Comparison of ENCODE assay signal across 16 cellular contexts in genomic region chr17:34307110-34307509, GRCh38. TPM values are rescaled to one million over a fixed set of nuclear protein-coding genes. Genes with fewer than 3 reads are reported as not detected.
DNase-seq lines count a peak whose midpoint lies in the region; TF ChIP-seq lines count a peak whose summit lies in the region.
"Had no signal": no experiment of that assay in that cellular context is flagged by ENCODE, and none has a peak within 500 bp of the region (broad histone marks: within the 10 kb centered on the region; RNA-seq: fewer than 3 reads in every experiment).

No MANE protein-coding gene starts in this region.

- H3K4me2 ChIP-seq in MM.1S (ENCODE audit: low read depth, low read length) = peak overlapping the region; percentile 40

- H3K36me3 ChIP-seq in MM.1S (replicated peaks; ENCODE audit: insufficient read depth, low read length) = no peaks in the 10 kb centered on the region

- TF ChIP-seq CTCF in MM.1S (IDR thresholded peaks at IDR 0.05; ENCODE audit: low read length) = no peak

- no peak overlapping the region for H3K4me3 Mint-ChIP-seq in activated naive CD8-positive, alpha-beta T cell treated with anti-CD3 and anti-CD28 coated beads for 36 hours
- H3K4me3 Mint-ChIP-seq: activated naive CD8-positive, alpha-beta T cell treated with anti-CD3 and anti-CD28 coated beads, Interleukin-2, amount 10 ng/mL, durations not matched to agents 7 days and 5 days; CD4-positive, alpha-beta memory T cell; central memory CD8-positive, alpha-beta T cell; stimulated activated effector memory CD8-positive, alpha-beta T cell treated with anti-CD3 and anti-CD28 coated beads, Interleukin-12 subunit alpha, Interleukin-12 subunit beta, amount 100 ng/mL, for 72 hours had no signal

- no peak overlapping the region for H3K9ac ChIP-seq in MM.1S (ENCODE audit: low read length)

- peaks cover 25% of the 10 kb centered on the region for H3K4me1 ChIP-seq in MM.1S (ENCODE audit: low read length)

- no peaks in the 10 kb centered on the region for H3K79me2 ChIP-seq in MM.1S (ENCODE audit: low read length)

- no peak overlapping the region for H3K27ac ChIP-seq in MM.1S (ENCODE audit: low read length)
- H3K27ac ChIP-seq: VCaP had no signal

- no peak overlapping the region for H3K27ac Mint-ChIP-seq in activated naive CD8-positive, alpha-beta T cell treated with anti-CD3 and anti-CD28 coated beads for 36 hours
- H3K27ac Mint-ChIP-seq: activated naive CD8-positive, alpha-beta T cell treated with anti-CD3 and anti-CD28 coated beads, Interleukin-2, amount 10 ng/mL, durations not matched to agents 7 days and 5 days; stimulated activated effector memory CD8-positive, alpha-beta T cell treated with anti-CD3 and anti-CD28 coated beads, Interleukin-12 subunit alpha, Interleukin-12 subunit beta, amount 100 ng/mL, for 72 hours had no signal

- H3K27me3 Mint-ChIP-seq in activated naive CD8-positive, alpha-beta T cell treated with anti-CD3 and anti-CD28 coated beads for 36 hours = peaks cover 6% of the 10 kb centered on the region

- H3K9me3 ChIP-seq in MM.1S (replicated peaks; ENCODE audit: insufficient read depth, low read length) = no peaks in the 10 kb centered on the region

- H2AFZ ChIP-seq in MM.1S (ENCODE audit: low read length) = no peak overlapping the region

- no peaks in the 10 kb centered on the region for H4K20me1 ChIP-seq in MM.1S (ENCODE audit: insufficient read depth, low read length)

- no peaks in the 10 kb centered on the region for H3K36me3 Mint-ChIP-seq in activated naive CD8-positive, alpha-beta T cell treated with anti-CD3 and anti-CD28 coated beads for 36 hours
- H3K36me3 Mint-ChIP-seq: activated naive CD8-positive, alpha-beta T cell treated with anti-CD3 and anti-CD28 coated beads, Interleukin-2, amount 10 ng/mL, durations not matched to agents 7 days and 5 days; CD4-positive, alpha-beta memory T cell; stimulated activated effector memory CD8-positive, alpha-beta T cell treated with anti-CD3 and anti-CD28 coated beads, Interleukin-12 subunit alpha, Interleukin-12 subunit beta, amount 100 ng/mL, for 72 hours had no signal

- H3K4me1 Mint-ChIP-seq in activated naive CD8-positive, alpha-beta T cell treated with anti-CD3 and anti-CD28 coated beads for 36 hours = peaks cover 8% of the 10 kb centered on the region
- H3K4me1 Mint-ChIP-seq: CD4-positive, alpha-beta memory T cell; central memory CD8-positive, alpha-beta T cell; stimulated activated effector memory CD8-positive, alpha-beta T cell treated with anti-CD3 and anti-CD28 coated beads, Interleukin-12 subunit alpha, Interleukin-12 subunit beta, amount 100 ng/mL, for 72 hours had no signal

- H3K9me3 Mint-ChIP-seq in activated naive CD8-positive, alpha-beta T cell treated with anti-CD3 and anti-CD28 coated beads for 36 hours = no peaks in the 10 kb centered on the region
- H3K9me3 Mint-ChIP-seq: activated naive CD8-positive, alpha-beta T cell treated with anti-CD3 and anti-CD28 coated beads, Interleukin-2, amount 10 ng/mL, durations not matched to agents 7 days and 5 days; CD4-positive, alpha-beta memory T cell; central memory CD8-positive, alpha-beta T cell; stimulated activated effector memory CD8-positive, alpha-beta T cell treated with anti-CD3 and anti-CD28 coated beads, Interleukin-12 subunit alpha, Interleukin-12 subunit beta, amount 100 ng/mL, for 72 hours had no signal

- H3K9me2 ChIP-seq in MM.1S (replicated peaks; ENCODE audit: insufficient read depth, low read length) = no peaks in the 10 kb centered on the region

- H3F3A ChIP-seq in MM.1S (ENCODE audit: insufficient read depth, low read length) = no peaks in the 10 kb centered on the region

- DNase-seq in AML-193 (lab: John Stamatoyannopoulos, UW) (peak; percentile 56 to 62), MM.1S (no peak), fibroblast of peridontal ligament (ENCODE audit: extremely low read depth) (peak; percentile 88), myocyte (ENCODE audit: low read depth) (peak; percentile 11), NCI-H1436 (lab: John Stamatoyannopoulos, UW) (no peak), NCI-H526 (lab: John Stamatoyannopoulos, UW) (no peak), C1 segment of cervical spinal cord (lab: John Stamatoyannopoulos, UW) (no peak)
- no peak for DNase-seq in activated naive CD8-positive, alpha-beta T cell treated with anti-CD3 and anti-CD28 coated beads for 36 hours
- DNase-seq: activated naive CD8-positive, alpha-beta T cell treated with anti-CD3 and anti-CD28 coated beads, Interleukin-2, amount 10 ng/mL, durations not matched to agents 7 days and 5 days; CD4-positive, alpha-beta memory T cell; GF-D8; NCI-H2171; stimulated activated CD4-positive, alpha-beta T cell treated with anti-CD3 and anti-CD28 coated beads, Interleukin-4, amount 100 ng/mL, for 1 hour had no signal

- no peak overlapping the region for H3K4me3 ChIP-seq in MM.1S (ENCODE audit: low read length)

- no peaks in the 10 kb centered on the region for H3K27me3 ChIP-seq in MM.1S (replicated peaks; ENCODE audit: insufficient read depth, low read length)

RNA-seq across cellular contexts. Expression of gene CCL8, which starts 12.1 kb away (rescaled TPM):
- total RNA-seq in myocyte = not detected in 2 replicates
- polyA plus RNA-seq in myocyte (2012) = not detected
- total RNA-seq in activated naive CD8-positive, alpha-beta T cell treated with anti-CD3 and anti-CD28 coated beads for 36 hours = not detected
- total RNA-seq: activated naive CD8-positive, alpha-beta T cell treated with anti-CD3 and anti-CD28 coated beads, Interleukin-2, amount 10 ng/mL, durations not matched to agents 7 days and 5 days; CD4-positive, alpha-beta memory T cell had no signal
- polyA plus RNA-seq: CD4-positive, alpha-beta memory T cell had no signal

RNA-seq across cellular contexts. Expression of gene CCL11, which starts 21.6 kb away (rescaled TPM):
- not detected in 2 replicates for total RNA-seq in myocyte
- polyA plus RNA-seq in myocyte (2012) = not detected
- total RNA-seq in activated naive CD8-positive, alpha-beta T cell treated with anti-CD3 and anti-CD28 coated beads for 36 hours = not detected
- total RNA-seq: activated naive CD8-positive, alpha-beta T cell treated with anti-CD3 and anti-CD28 coated beads, Interleukin-2, amount 10 ng/mL, durations not matched to agents 7 days and 5 days; CD4-positive, alpha-beta memory T cell had no signal
- polyA plus RNA-seq: CD4-positive, alpha-beta memory T cell had no signal

RNA-seq across cellular contexts. Expression of gene CCL7, which starts 37.1 kb away (rescaled TPM):
- total RNA-seq in myocyte = not detected in 2 replicates
- not detected for polyA plus RNA-seq in myocyte (2012)
- total RNA-seq in activated naive CD8-positive, alpha-beta T cell treated with anti-CD3 and anti-CD28 coated beads for 36 hours = not detected
- total RNA-seq: activated naive CD8-positive, alpha-beta T cell treated with anti-CD3 and anti-CD28 coated beads, Interleukin-2, amount 10 ng/mL, durations not matched to agents 7 days and 5 days; CD4-positive, alpha-beta memory T cell had no signal
- polyA plus RNA-seq: CD4-positive, alpha-beta memory T cell had no signal

RNA-seq across cellular contexts. Expression of gene CCL13, which starts 49.2 kb away (rescaled TPM):
- total RNA-seq in myocyte = not detected in 2 replicates
- polyA plus RNA-seq in myocyte (2012) = not detected
- not detected for total RNA-seq in activated naive CD8-positive, alpha-beta T cell treated with anti-CD3 and anti-CD28 coated beads for 36 hours
- total RNA-seq: activated naive CD8-positive, alpha-beta T cell treated with anti-CD3 and anti-CD28 coated beads, Interleukin-2, amount 10 ng/mL, durations not matched to agents 7 days and 5 days; CD4-positive, alpha-beta memory T cell had no signal
- polyA plus RNA-seq: CD4-positive, alpha-beta memory T cell had no signal

RNA-seq across cellular contexts. Expression of gene CCL2, which starts 52.0 kb away (rescaled TPM):
- total RNA-seq in myocyte = 0.32 and 2.1 TPM in 2 replicates
- polyA plus RNA-seq in myocyte (2012) = 7.8 TPM
- total RNA-seq in activated naive CD8-positive, alpha-beta T cell treated with anti-CD3 and anti-CD28 coated beads for 36 hours = not detected
- polyA plus RNA-seq: CD4-positive, alpha-beta memory T cell had no signal

Comparison
In these comparisons a context has a peak if more than half of its experiments do, and no peak if none do; other contexts are left out.
1. DNase-seq: peak in AML-193 (2 of 2), fibroblast of peridontal ligament (single experiment) and myocyte (single experiment); none in MM.1S (single experiment), activated naive CD8-positive, alpha-beta T cell treated with anti-CD3 and anti-CD28 coated beads for 36 hours (single experiment), NCI-H1436 (single experiment), NCI-H526 (0 of 2) and C1 segment of cervical spinal cord (0 of 14).